Comparison of ENCODE assay signal across 13 cellular contexts in the genomic region with DNA sequence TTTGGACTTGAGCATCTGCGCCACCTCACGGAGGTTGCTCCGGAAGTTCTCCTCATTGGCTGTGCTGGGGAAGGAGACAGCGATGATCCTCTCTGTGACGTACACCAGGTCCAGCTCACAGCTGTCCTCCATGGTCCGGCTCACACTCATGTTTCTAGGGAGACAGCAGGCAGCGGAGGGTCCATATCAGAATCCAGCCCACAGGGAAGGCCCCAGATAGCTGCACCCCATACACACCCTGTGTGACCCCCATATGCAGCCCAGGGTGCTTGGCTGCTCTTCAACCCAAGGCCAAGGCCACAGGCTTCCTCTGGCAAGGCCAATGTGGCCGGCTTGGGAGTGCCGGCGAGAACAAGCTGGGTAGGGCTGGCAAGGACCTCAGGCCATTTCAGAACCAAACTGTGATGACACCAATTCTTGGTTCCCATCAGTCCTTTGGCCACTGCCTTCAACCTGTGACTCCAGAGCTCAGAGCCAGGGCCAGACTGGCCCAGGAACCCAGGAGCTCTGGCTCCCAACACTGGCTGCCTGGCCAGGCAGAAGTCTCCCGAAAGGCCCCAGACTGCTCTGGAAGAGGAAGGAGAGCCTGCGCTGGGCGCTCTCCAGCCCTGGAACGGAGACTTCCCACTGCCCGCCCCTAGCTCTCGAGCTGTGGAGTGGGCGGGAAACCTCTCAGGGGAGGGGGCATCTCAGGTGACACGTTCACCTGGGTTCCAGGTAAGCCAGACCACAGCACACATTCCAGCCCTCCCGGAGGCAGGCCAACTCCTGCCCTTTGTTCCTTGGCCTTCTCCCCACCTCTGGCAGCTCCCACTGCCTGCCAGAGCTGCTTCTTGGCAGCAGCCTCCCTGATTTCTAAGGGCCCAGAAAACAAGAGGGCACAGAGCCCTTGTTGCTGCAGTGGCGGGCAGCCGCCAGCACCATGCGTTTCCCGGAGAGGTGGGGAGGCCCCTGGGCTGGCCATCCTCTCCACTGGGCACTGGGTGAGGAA.
DNase-seq lines count a peak whose midpoint lies in the region; FAIRE-seq and TF ChIP-seq lines count a peak whose summit lies in the region.
"Had no signal": no experiment of that assay in that cellular context is flagged by ENCODE, and none has a peak within 500 bp of the region (broad histone marks: within the 10 kb centered on the region; RNA-seq: fewer than 3 reads in every experiment).

No MANE protein-coding gene starts in this region.

- H3K27ac ChIP-seq in RWPE1 (peak overlapping the region; percentile 92), muscle layer of duodenum (ENCODE audit: low read length) (peak overlapping the region; percentile 66), tibial nerve (peak overlapping the region; percentile 18 to 91 (median 52))
- H3K27ac ChIP-seq: WERI-Rb-1 had no signal

- DNase-seq in RWPE1 (ENCODE audit: low spot score) = no peak
- DNase-seq in head of caudate nucleus = peak in 34 of 42 donors; percentile 33 to 81 (median 60)
- DNase-seq in tibial nerve (ENCODE audit: low spot score in 2 of 2) = no peak
- DNase-seq in AML-193 (lab: John Stamatoyannopoulos, UW) = no peak
- DNase-seq in urothelium cell line (ENCODE audit: low spot score) = no peak
- DNase-seq in Calu3 = no peak
- no peak for DNase-seq in NCI-H2171 (lab: John Stamatoyannopoulos, UW)
- DNase-seq: central memory CD4-positive, alpha-beta T cell; mucosa of descending colon; NCI-H187; WERI-Rb-1 had no signal

- H3K36me3 ChIP-seq in muscle layer of duodenum (ENCODE audit: control insufficient read depth in 1 of 2, insufficient read depth in 2 of 2, low read length in 2 of 2) = peaks cover 49 to 52% of the 10 kb centered on the region in 2 donors
- H3K36me3 ChIP-seq in tibial nerve = peaks cover 0 to 71% (median 6%) of the 10 kb centered on the region in 3 donors
- H3K36me3 ChIP-seq: WERI-Rb-1 had no signal

- no peaks in the 10 kb centered on the region for H3K36me3 Mint-ChIP-seq in Calu3 (ENCODE audit: insufficient read depth, unreplicated experiment)

- H3K27ac Mint-ChIP-seq in Calu3 (ENCODE audit: unreplicated experiment) = no peak overlapping the region

- peaks cover 59% of the 10 kb centered on the region for H3K27me3 Mint-ChIP-seq in Calu3 (ENCODE audit: unreplicated experiment)

- no peaks in the 10 kb centered on the region for H3K9me3 Mint-ChIP-seq in Calu3 (ENCODE audit: low read depth, unreplicated experiment)

- POLR2A ChIA-PET in RWPE1 (lab: Yijun Ruan, JAX; ENCODE audit: low non-redundant PET) = no interaction called here

- CTCF ChIA-PET in RWPE1 (lab: Yijun Ruan, JAX) = interaction anchor here (1.2 to 1.4 kb wide), 2 partner anchors 109 kb away, joined by 3 read pairs; no protein-coding TSS in a partner anchor
- CTCF ChIA-PET in Calu3 (lab: Charles Lee) = interaction anchor here (0.6 to 1.0 kb wide), 2 partner anchors 22 to 38 kb away, joined by 3 read pairs; no protein-coding TSS in a partner anchor

- peak in 1 of 2 donors; percentile 8 for TF ChIP-seq EP300 in tibial nerve (IDR thresholded peaks at IDR 0.05)

- H3K9me3 ChIP-seq in muscle layer of duodenum (ENCODE audit: control insufficient read depth in 1 of 2, low read length in 2 of 2) (no peaks in the 10 kb centered on the region), tibial nerve (no peaks in the 10 kb centered on the region)
- H3K9me3 ChIP-seq: mucosa of descending colon had no signal

- intact Hi-C loops in head of caudate nucleus (cut with DNase I) = no loop called here
- intact Hi-C loops in Calu3 (cut with micrococcal nuclease; ENCODE audit: unreplicated experiment) = loop anchor here (5.0 kb wide), 1 partner anchor 89 kb away; no protein-coding TSS in a partner anchor

- H3K27me3 ChIP-seq in muscle layer of duodenum (ENCODE audit: low read depth, low read length) (no peaks in the 10 kb centered on the region), tibial nerve (no peaks in the 10 kb centered on the region)

- no TSS peak for BruUV-seq in Calu3 (replicated peaks; lab: Mats Ljungman, UMichigan)

- no peak overlapping the region for H3K4me3 ChIP-seq in muscle layer of duodenum (ENCODE audit: low read depth in 1 of 2, low read length in 2 of 2)
- no peak overlapping the region for H3K4me3 ChIP-seq in tibial nerve
- H3K4me3 ChIP-seq: GM12878, mucosa of descending colon had no signal

- no peaks in the 10 kb centered on the region for H3K4me1 Mint-ChIP-seq in Calu3 (ENCODE audit: low read depth, unreplicated experiment)

- H3K4me3 Mint-ChIP-seq in Calu3 (ENCODE audit: low read depth, unreplicated experiment) = no peak overlapping the region

- TF ChIP-seq CTCF in RWPE1 (conservative IDR thresholded peaks at IDR 0.05; ENCODE audit: low read depth) = no peak
- no peak for TF ChIP-seq CTCF in tibial nerve (IDR thresholded peaks at IDR 0.05)
- no peak for TF ChIP-seq CTCF in Calu3 (IDR thresholded peaks at IDR 0.05; ENCODE audit: unreplicated experiment)

- TF ChIP-seq POLR2A in tibial nerve (IDR thresholded peaks at IDR 0.05) = no peak

- H3K4me1 ChIP-seq in muscle layer of duodenum (ENCODE audit: control insufficient read depth in 1 of 2, insufficient read depth in 2 of 2, low read length in 2 of 2) (peaks cover 39 to 60% of the 10 kb centered on the region in 2 donors), tibial nerve (peaks cover 0 to 60% (median 44%) of the 10 kb centered on the region in 4 donors)

- 65 to 70% methylated on average over 22 to 23 of the region's 23 CpGs for WGBS in tibial nerve, 2 donors

- FAIRE-seq in urothelium cell line (lab: Jason Lieb, UNC) = no peak
- FAIRE-seq: GM12878 had no signal

Comparison
In these comparisons a context has a peak if more than half of its experiments do, and no peak if none do; other contexts are left out.
1. DNase-seq: peak in head of caudate nucleus (34 of 42); none in RWPE1 (single experiment), tibial nerve (0 of 2), AML-193 (0 of 2), urothelium cell line (single experiment), Calu3 (single experiment) and NCI-H2171 (single experiment).
2. Peak in every context shown above with its lines, with median percentiles within 50 percentile points of each other: H3K27ac ChIP-seq.